24 cellular contexts compared by ENCODE assay signal in genomic region chr2:198795419-198795818, GRCh38.
DNase-seq lines count a peak whose midpoint lies in the region; ATAC-seq and TF ChIP-seq lines count a peak whose summit lies in the region.
"Had no signal": no experiment of that assay in that cellular context is flagged by ENCODE, and none has a peak within 500 bp of the region (broad histone marks: within the 10 kb centered on the region; RNA-seq: fewer than 3 reads in every experiment).

No MANE protein-coding gene starts in this region.

- no peak for TF ChIP-seq EP300 in transverse colon (IDR thresholded peaks at IDR 0.05; ENCODE audit: low read depth)

- ATAC-seq in mucosa of descending colon (peak; percentile 100), left lobe of liver (no peak)
- ATAC-seq: GM12878 had no signal

- H3K27ac Mint-ChIP-seq in activated T-helper 1 cell treated with anti-CD3 and anti-CD28 coated beads, Interleukin-12 subunit alpha, Interleukin-12 subunit beta, Interleukin-2, Interleukin-4 antibody, amounts not matched to agents 30 ng/mL and 10 ng/mL and 1 ng/mL, durations not matched to agents 14 hours and 24 hours and 36 hours, result no peak overlapping the region
- H3K27ac Mint-ChIP-seq: CD14-positive monocyte; CD4-positive, alpha-beta memory T cell; CD4-positive, CD25-positive, alpha-beta regulatory T cell; CD8-positive, alpha-beta memory T cell had no signal

- in situ Hi-C loops in transverse colon (cut with MboI; ENCODE audit: low pct_ligation_motif_present in 1 of 4, low pct_unique_long_range_greater_than_20kb in 1 of 4, low sequenced_read_pairs in 3 of 4), result no loop called here

- no peak overlapping the region for H3K4me3 ChIP-seq in colonic mucosa
- H3K4me3 ChIP-seq in mucosa of descending colon, result no peak overlapping the region
- H3K4me3 ChIP-seq in transverse colon, result no peak overlapping the region
- H3K4me3 ChIP-seq: BLaER1, GM12878 had no signal

- no peak overlapping the region for H3K9ac ChIP-seq in colonic mucosa (ENCODE audit: low read depth in 2 of 2, low read length in 2 of 2)
- H3K9ac ChIP-seq: BLaER1 had no signal

- no peaks in the 10 kb centered on the region for H3K36me3 Mint-ChIP-seq in activated T-helper 1 cell treated with anti-CD3 and anti-CD28 coated beads, Interleukin-12 subunit alpha, Interleukin-12 subunit beta, Interleukin-2, Interleukin-4 antibody, amounts not matched to agents 30 ng/mL and 10 ng/mL and 1 ng/mL, durations not matched to agents 14 hours and 24 hours and 36 hours (ENCODE audit: low read depth)
- H3K36me3 Mint-ChIP-seq: CD14-positive monocyte; CD4-positive, alpha-beta memory T cell; CD4-positive, CD25-positive, alpha-beta regulatory T cell; CD8-positive, alpha-beta memory T cell had no signal

- H3K27ac ChIP-seq in colonic mucosa (peak overlapping the region; percentile 39), transverse colon (peak overlapping the region; percentile 36 to 65 (median 59))
- H3K27ac ChIP-seq: BLaER1 had no signal

- no peaks in the 10 kb centered on the region for H3K9me3 Mint-ChIP-seq in activated T-helper 1 cell treated with anti-CD3 and anti-CD28 coated beads, Interleukin-12 subunit alpha, Interleukin-12 subunit beta, Interleukin-2, Interleukin-4 antibody, amounts not matched to agents 30 ng/mL and 10 ng/mL and 1 ng/mL, durations not matched to agents 14 hours and 24 hours and 36 hours
- H3K9me3 Mint-ChIP-seq: CD8-positive, alpha-beta memory T cell had no signal

- H3K27me3 ChIP-seq in colonic mucosa (no peaks in the 10 kb centered on the region), transverse colon (no peaks in the 10 kb centered on the region)
- H3K27me3 ChIP-seq: BE2C, BLaER1 had no signal

- DNase-seq in colonic mucosa (no peak), mucosa of descending colon (no peak), transverse colon (no peak), middle frontal gyrus (ENCODE audit: extremely low spot score, low spot score) (no peak), left lobe of liver (ENCODE audit: low spot score) (no peak)
- DNase-seq in activated T-helper 1 cell treated with anti-CD3 and anti-CD28 coated beads, Interleukin-12 subunit alpha, Interleukin-12 subunit beta, Interleukin-2, Interleukin-4 antibody, amounts not matched to agents 30 ng/mL and 10 ng/mL and 1 ng/mL, durations not matched to agents 14 hours and 24 hours and 36 hours (ENCODE audit: low spot score), result no peak
- DNase-seq: 8988T; ACHN; BE2C; C1 segment of cervical spinal cord; CD4-positive, alpha-beta memory T cell; CD4-positive, CD25-positive, alpha-beta regulatory T cell; CD8-positive, alpha-beta memory T cell; COR-L47; DMS 273 treated with DMSO at 0.1 percent for 48 hours; DMS153; DMS53; DMS79; DND-41; EL; GDM1 had no signal

- H3K4me3 Mint-ChIP-seq in activated T-helper 1 cell treated with anti-CD3 and anti-CD28 coated beads, Interleukin-12 subunit alpha, Interleukin-12 subunit beta, Interleukin-2, Interleukin-4 antibody, amounts not matched to agents 30 ng/mL and 10 ng/mL and 1 ng/mL, durations not matched to agents 14 hours and 24 hours and 36 hours, result no peak overlapping the region
- H3K4me3 Mint-ChIP-seq: CD14-positive monocyte; CD4-positive, alpha-beta memory T cell; CD4-positive, CD25-positive, alpha-beta regulatory T cell; CD8-positive, alpha-beta memory T cell had no signal

- H3K4me1 Mint-ChIP-seq in activated T-helper 1 cell treated with anti-CD3 and anti-CD28 coated beads, Interleukin-12 subunit alpha, Interleukin-12 subunit beta, Interleukin-2, Interleukin-4 antibody, amounts not matched to agents 30 ng/mL and 10 ng/mL and 1 ng/mL, durations not matched to agents 14 hours and 24 hours and 36 hours (ENCODE audit: low read depth), result no peaks in the 10 kb centered on the region
- H3K4me1 Mint-ChIP-seq: CD14-positive monocyte; CD4-positive, alpha-beta memory T cell; CD4-positive, CD25-positive, alpha-beta regulatory T cell; CD8-positive, alpha-beta memory T cell had no signal

- intact Hi-C loops in colonic mucosa (cut with DNase I) (no loop called here), mucosa of descending colon (cut with DNase I, micrococcal nuclease) (no loop called here), transverse colon (cut with DNase I; ENCODE audit: low total_unique reads) (no loop called here)
- intact Hi-C loops in activated T-helper 1 cell treated with anti-CD3 and anti-CD28 coated beads, Interleukin-12 subunit alpha, Interleukin-12 subunit beta, Interleukin-2, Interleukin-4 antibody, amounts not matched to agents 30 ng/mL and 10 ng/mL and 1 ng/mL, durations not matched to agents 14 hours and 24 hours and 36 hours (cut with micrococcal nuclease), result no loop called here

- H3K27me3 Mint-ChIP-seq in activated T-helper 1 cell treated with anti-CD3 and anti-CD28 coated beads, Interleukin-12 subunit alpha, Interleukin-12 subunit beta, Interleukin-2, Interleukin-4 antibody, amounts not matched to agents 30 ng/mL and 10 ng/mL and 1 ng/mL, durations not matched to agents 14 hours and 24 hours and 36 hours (ENCODE audit: insufficient read depth), result no peaks in the 10 kb centered on the region
- H3K27me3 Mint-ChIP-seq: CD4-positive, alpha-beta memory T cell; CD4-positive, CD25-positive, alpha-beta regulatory T cell; CD8-positive, alpha-beta memory T cell had no signal

- 59 to 69% methylated on average over 2 of the region's 2 CpGs for WGBS in transverse colon (ENCODE audit: low coverage in 1 of 2), 2 donors

- TF ChIP-seq CTCF in colonic mucosa (IDR thresholded peaks at IDR 0.05), result no peak
- TF ChIP-seq CTCF in mucosa of descending colon (IDR thresholded peaks at IDR 0.05), result no peak
- no peak for TF ChIP-seq CTCF in transverse colon (IDR thresholded peaks at IDR 0.05)

- no peaks in the 10 kb centered on the region for H3K9me3 ChIP-seq in colonic mucosa
- peaks cover 3% of the 10 kb centered on the region for H3K9me3 ChIP-seq in mucosa of descending colon
- no peaks in the 10 kb centered on the region for H3K9me3 ChIP-seq in transverse colon
- H3K9me3 ChIP-seq: BE2C, BLaER1 had no signal

- TF ChIP-seq POLR2A in transverse colon (IDR thresholded peaks at IDR 0.05), result no peak

- H3K4me1 ChIP-seq in colonic mucosa (no peaks in the 10 kb centered on the region), mucosa of descending colon (ENCODE audit: low read depth) (peaks cover 11% of the 10 kb centered on the region), transverse colon (peaks cover 0 to 18% (median 9%) of the 10 kb centered on the region in 4 donors)
- H3K4me1 ChIP-seq: BE2C, BLaER1 had no signal

- H3K36me3 ChIP-seq in colonic mucosa (no peaks in the 10 kb centered on the region), mucosa of descending colon (ENCODE audit: low read depth) (no peaks in the 10 kb centered on the region), transverse colon (no peaks in the 10 kb centered on the region)
- H3K36me3 ChIP-seq: BE2C, BLaER1 had no signal
